ENCODE assay signal across 18 cellular contexts in genomic region chr15:73866481-73866880, GRCh38. TPM values are rescaled to one million over a fixed set of nuclear protein-coding genes. Genes with fewer than 3 reads are reported as not detected.
A peak's percentile ranks its signal among the peaks of the same experiment; 100 is the strongest.
DNase-seq lines count a peak whose midpoint lies in the region; ATAC-seq and TF ChIP-seq lines count a peak whose summit lies in the region.
"Had no signal": no experiment of that assay in that cellular context is flagged by ENCODE, and none has a peak within 500 bp of the region (broad histone marks: within the 10 kb centered on the region; RNA-seq: fewer than 3 reads in every experiment).

No MANE protein-coding gene starts in this region.

- peaks cover 5% of the 10 kb centered on the region for H3K36me3 Mint-ChIP-seq in glutamatergic neuron (ENCODE audit: unreplicated experiment)
- H3K36me3 Mint-ChIP-seq: CD4-positive, CD25-positive, alpha-beta regulatory T cell had no signal

- H3K4me3 Mint-ChIP-seq in glutamatergic neuron (ENCODE audit: unreplicated experiment) = no peak overlapping the region

- intact Hi-C loops in right cardiac atrium (cut with DNase I) = no loop called here
- intact Hi-C loops in left ventricle myocardium superior (cut with micrococcal nuclease) = no loop called here

- H3K9me3 ChIP-seq in right cardiac atrium (ENCODE audit: control insufficient read depth, low read length) (no peaks in the 10 kb centered on the region), Karpas-422 (ENCODE audit: low read length) (no peaks in the 10 kb centered on the region)
- H3K9me3 ChIP-seq: A549, HAP-1 had no signal

- H3K27ac ChIP-seq in right cardiac atrium (ENCODE audit: low read length) = peak overlapping the region; percentile 6
- no peak overlapping the region for H3K27ac ChIP-seq in Karpas-422 (ENCODE audit: low read length)
- H3K27ac ChIP-seq: A549 had no signal

- H3K27ac Mint-ChIP-seq in glutamatergic neuron (ENCODE audit: unreplicated experiment) = no peak overlapping the region
- H3K27ac Mint-ChIP-seq: CD4-positive, CD25-positive, alpha-beta regulatory T cell had no signal

- peaks cover 3% of the 10 kb centered on the region for H3K27me3 Mint-ChIP-seq in glutamatergic neuron (ENCODE audit: unreplicated experiment)

- H3K36me3 ChIP-seq in Karpas-422 (ENCODE audit: insufficient read depth, low read length) = no peaks in the 10 kb centered on the region
- H3K36me3 ChIP-seq: HAP-1 had no signal

- DNase-seq in right cardiac atrium = peak in 2 of 3 donors; percentile 58 to 62
- no peak for DNase-seq in left ventricle myocardium superior
- DNase-seq in Karpas-422 = peak; percentile 22
- no peak for DNase-seq in left lobe of liver (ENCODE audit: low spot score)
- no peak for DNase-seq in activated gamma-delta T cell treated with Interleukin-2 at 50 U/mL for 16 hours
- DNase-seq in glutamatergic neuron = no peak
- no peak for DNase-seq in dermis blood vessel endothelial cell
- DNase-seq: CD4-positive, CD25-positive, alpha-beta regulatory T cell; DMS 273 treated with DMSO at 0.1 percent for 48 hours; DMS79; GOT3 had no signal

- H2AFZ ChIP-seq in Karpas-422 (ENCODE audit: low read length) = no peak overlapping the region

- H3K9ac ChIP-seq in Karpas-422 (ENCODE audit: low read length) = no peak overlapping the region

- ATAC-seq in right cardiac atrium = peak; percentile 54 to 80
- no peak for ATAC-seq in left ventricle myocardium superior
- ATAC-seq in left lobe of liver = peak; percentile 14
- ATAC-seq: A549 had no signal

- H4K20me1 ChIP-seq in Karpas-422 (ENCODE audit: insufficient read depth, low read depth, low read length) = no peaks in the 10 kb centered on the region

- no peaks in the 10 kb centered on the region for H3K79me2 ChIP-seq in Karpas-422 (ENCODE audit: low read length)

- H3K4me1 ChIP-seq in right cardiac atrium (ENCODE audit: control insufficient read depth, insufficient read depth, low read length) (peaks cover 14% of the 10 kb centered on the region), Karpas-422 (ENCODE audit: low read length) (no peaks in the 10 kb centered on the region)
- H3K4me1 ChIP-seq: A549, HAP-1 had no signal

- H3K27me3 ChIP-seq in right cardiac atrium (ENCODE audit: control insufficient read depth, insufficient read depth) = no peaks in the 10 kb centered on the region
- H3K27me3 ChIP-seq in Karpas-422 (ENCODE audit: low read length) = no peaks in the 10 kb centered on the region

- H3K4me2 ChIP-seq in Karpas-422 (ENCODE audit: low read depth, low read length, poor library complexity, severe bottlenecking) = no peak overlapping the region
- H3K4me2 ChIP-seq: A549 had no signal

- TF ChIP-seq CTCF in glutamatergic neuron (IDR thresholded peaks at IDR 0.05; ENCODE audit: partially characterized antibody, unreplicated experiment) = no peak

- 43% methylated on average over 2 of the region's 2 CpGs for WGBS in right cardiac atrium

- H3K9me2 ChIP-seq in Karpas-422 (replicated peaks; ENCODE audit: insufficient read depth, low read length) = no peaks in the 10 kb centered on the region

- no peak overlapping the region for H3K4me3 ChIP-seq in right cardiac atrium (ENCODE audit: low read length)
- no peak overlapping the region for H3K4me3 ChIP-seq in Karpas-422 (ENCODE audit: low read length)
- H3K4me3 ChIP-seq: A549, GM12878, HAP-1 had no signal

- peaks cover 3% of the 10 kb centered on the region for H3K4me1 Mint-ChIP-seq in glutamatergic neuron (ENCODE audit: low read depth, unreplicated experiment)

- no peaks in the 10 kb centered on the region for H3K9me3 Mint-ChIP-seq in glutamatergic neuron (ENCODE audit: unreplicated experiment)

RNA-seq across cellular contexts. Expression of gene TBC1D21, which starts 6.9 kb away (rescaled TPM):
- not detected for total RNA-seq in right cardiac atrium
- not detected for polyA plus RNA-seq in right cardiac atrium
- total RNA-seq in left ventricle myocardium superior = not detected
- not detected in 2 replicates for total RNA-seq in Karpas-422 (2014; rRNA removed; shearing (Covaris generic); ENCODE audit: low replicate concordance)
- not detected for total RNA-seq in left lobe of liver
- total RNA-seq in glutamatergic neuron (ENCODE audit: unreplicated experiment) = not detected
- total RNA-seq in dermis blood vessel endothelial cell = not detected in 2 replicates
- total RNA-seq: CD4-positive, CD25-positive, alpha-beta regulatory T cell; G401; GM12878; HT1080 had no signal
- polyA plus RNA-seq: A549; AG04450; BJ; CD4-positive, CD25-positive, alpha-beta regulatory T cell; GM12878 had no signal

RNA-seq across cellular contexts. Expression of gene LOXL1, which starts 59.8 kb away (rescaled TPM):
- total RNA-seq in right cardiac atrium (10 to 100 TPM; 17.4 to 41.0 (median 18.6) TPM), left ventricle myocardium superior (12.9 TPM), left lobe of liver (0.75 TPM), glutamatergic neuron (ENCODE audit: unreplicated experiment) (163 TPM), dermis blood vessel endothelial cell (0.68 and 0.70 TPM in 2 replicates)
- 29.8 TPM for polyA plus RNA-seq in right cardiac atrium
- not detected in 2 replicates for total RNA-seq in Karpas-422 (2014; rRNA removed; shearing (Covaris generic); ENCODE audit: low replicate concordance)

Comparison
In these comparisons a context has a peak if more than half of its experiments do, and no peak if none do; other contexts are left out.
1. DNase-seq: peak in right cardiac atrium (2 of 3) and Karpas-422 (single experiment); none in left ventricle myocardium superior (single experiment), left lobe of liver (single experiment), activated gamma-delta T cell treated with Interleukin-2 at 50 U/mL for 16 hours (single experiment), glutamatergic neuron (single experiment) and dermis blood vessel endothelial cell (single experiment).